24 cellular contexts compared by ENCODE assay signal in genomic region chr4:22678851-22679517, GRCh38. TPM values are rescaled to one million over a fixed set of nuclear protein-coding genes. Genes with fewer than 3 reads are reported as not detected.
DNase-seq lines count a peak whose midpoint lies in the region; ATAC-seq and TF ChIP-seq lines count a peak whose summit lies in the region.
"Had no signal": no experiment of that assay in that cellular context is flagged by ENCODE, and none has a peak within 500 bp of the region (broad histone marks: within the 10 kb centered on the region; RNA-seq: fewer than 3 reads in every experiment).

No MANE protein-coding gene starts in this region.

- ATAC-seq in left lobe of liver = peak; percentile 64
- ATAC-seq: HCT116, WTC11 had no signal

- 25 to 62% methylated on average over 2 of the region's 2 CpGs for WGBS in sigmoid colon, 2 donors

- no peaks in the 10 kb centered on the region for H3K27me3 ChIP-seq in sigmoid colon
- H3K27me3 ChIP-seq: colonic mucosa had no signal

- peak overlapping the region; percentile 29 for H3K27ac ChIP-seq in cingulate gyrus (ENCODE audit: low read depth, low read length)
- peak overlapping the region in 3 of 4 donors; percentile 38 to 66 (median 51) for H3K27ac ChIP-seq in sigmoid colon
- H3K27ac ChIP-seq: colonic mucosa, RWPE1 had no signal

- H3K4me3 ChIP-seq in sigmoid colon = no peak overlapping the region
- H3K4me3 ChIP-seq: colonic mucosa had no signal

- no peak for TF ChIP-seq EP300 in sigmoid colon (IDR thresholded peaks at IDR 0.05)

- no peak for TF ChIP-seq POLR2A in sigmoid colon (IDR thresholded peaks at IDR 0.05)

- H3K4me1 ChIP-seq in sigmoid colon = peaks cover 0 to 41% (median 33%) of the 10 kb centered on the region in 4 donors
- H3K4me1 ChIP-seq: colonic mucosa had no signal

- DNase-seq in LoVo (ENCODE audit: low spot score) = peak; percentile 24
- no peak for DNase-seq in left lobe of liver (ENCODE audit: low spot score)
- DNase-seq in sigmoid colon = no peak
- DNase-seq in activated gamma-delta T cell treated with Interleukin-2 at 50 U/mL for 16 hours = no peak
- no peak for DNase-seq in GM19240 (ENCODE audit: insufficient read length, low spot score)
- no peak for DNase-seq in NCI-H1092 treated with DMSO at 0.1 percent for 48 hours (lab: John Stamatoyannopoulos, UW)
- no peak for DNase-seq in KG1 (lab: John Stamatoyannopoulos, UW)
- DNase-seq: activated CD4-positive, alpha-beta memory T cell treated with anti-CD3 and anti-CD28 coated beads for 36 hours; amniotic stem cell; Caco-2; colonic mucosa; DND-41; head of caudate nucleus; NCI-H1048; NCI-H1930; T-helper 9 cell had no signal

- intact Hi-C loops in sigmoid colon (cut with DNase I) = no loop called here

- H3K9me3 ChIP-seq in sigmoid colon = no peaks in the 10 kb centered on the region
- H3K9me3 ChIP-seq: Caco-2, colonic mucosa had no signal

- H3K36me3 ChIP-seq in sigmoid colon = no peaks in the 10 kb centered on the region
- H3K36me3 ChIP-seq: colonic mucosa had no signal

- TF ChIP-seq CTCF in sigmoid colon (IDR thresholded peaks at IDR 0.05) = no peak

RNA-seq across cellular contexts. Expression of gene GBA3, which starts 13.8 kb away (rescaled TPM):
- total RNA-seq in left lobe of liver (57.4 TPM), sigmoid colon (under 1 TPM in 2 of 4 donors, not detected in 2; 0.33 to 0.36 TPM)
- 10 to 100 TPM in 2 of 3 donors, 1 to 10 TPM in 1; 1.6 to 17.3 (median 13.2) TPM for polyA plus RNA-seq in sigmoid colon
- total RNA-seq: A673; activated CD4-positive, alpha-beta memory T cell treated with anti-CD3 and anti-CD28 coated beads for 36 hours; fibroblast of lung; LHCN-M2 had no signal
- polyA plus RNA-seq: BJ, fibroblast of lung had no signal

Comparison
In these comparisons a context has a peak if more than half of its experiments do, and no peak if none do; other contexts are left out.
1. RNA of gene GBA3, which starts 13.8 kb away (total RNA-seq): 57.4 TPM in left lobe of liver (single experiment); 0.33 to 0.36 TPM in sigmoid colon; every median in the first group is over 10 times any median in the second.